Comparison of ENCODE assay signal across 23 cellular contexts in the genomic region with DNA sequence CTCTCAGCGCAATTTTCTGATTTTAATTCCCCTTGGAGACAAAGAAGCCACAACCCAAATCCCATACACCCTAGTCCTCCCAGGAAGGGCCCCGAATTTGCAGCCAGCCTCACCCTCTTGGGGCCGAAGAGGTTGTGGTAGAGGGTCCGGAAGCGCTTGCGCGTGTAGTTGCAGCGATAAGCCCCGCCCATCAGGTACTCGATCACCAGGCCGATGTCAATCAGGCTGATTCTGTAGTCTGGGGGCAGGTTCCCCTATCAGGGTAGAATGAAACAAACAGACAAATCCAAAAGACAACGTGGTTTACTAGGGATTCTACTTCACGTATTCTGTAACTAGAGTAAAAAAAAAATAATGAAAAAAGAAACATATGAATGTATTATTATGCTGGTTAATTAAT.
"Had no signal": no experiment of that assay in that cellular context is flagged by ENCODE, and none has a peak within 500 bp of the region (broad histone marks: within the 10 kb centered on the region; RNA-seq: fewer than 3 reads in every experiment).

No MANE protein-coding gene starts in this region.

- H3K36me3 ChIP-seq: right lobe of liver, thoracic aorta, vagina had no signal

- H3K4me3 Mint-ChIP-seq: activated naive CD4-positive, alpha-beta T cell treated with anti-CD3 and anti-CD28 coated beads, Interleukin-2, amount 50 U/mL, for 24 hours; mesothelial cell of epicardium; neural progenitor cell; stimulated activated memory B cell treated with anti-CD40 and anti-IgM and Interleukin-4, amounts not matched to agents 10 μg/mL and 1 μg/mL and 100 μg/mL, for 72 hours; type B pancreatic cell had no signal

- H3K9me3 ChIP-seq: right lobe of liver, thoracic aorta, vagina had no signal

- DNase-seq: activated CD4-positive, alpha-beta T cell treated with anti-CD3 and anti-CD28 coated beads for 1 hour; activated effector memory CD4-positive, alpha-beta T cell treated with anti-CD3 and anti-CD28 coated beads, Interleukin-2, amount 50 U/mL, for 16 hours; activated T-cell treated with anti-CD3 and anti-CD28 coated beads for 4 hours; central memory CD4-positive, alpha-beta T cell; effector memory CD4-positive, alpha-beta T cell; foreskin melanocyte; hippocampal formation; left ventricle myocardium superior; mammary epithelial cell; naive thymus-derived CD8-positive, alpha-beta T cell; posterior cingulate gyrus; right lobe of liver; stimulated activated CD4-positive, alpha-beta T cell treated with anti-CD3 and anti-CD28 coated beads, Interleukin-2, amount 100 ng/mL, for 24 hours had no signal

- H3K27ac Mint-ChIP-seq: activated naive CD4-positive, alpha-beta T cell treated with anti-CD3 and anti-CD28 coated beads, Interleukin-2, amount 50 U/mL, for 24 hours; mesothelial cell of epicardium; naive thymus-derived CD8-positive, alpha-beta T cell; neural progenitor cell; stimulated activated memory B cell treated with anti-CD40 and anti-IgM and Interleukin-4, amounts not matched to agents 10 μg/mL and 1 μg/mL and 100 μg/mL, for 72 hours; type B pancreatic cell had no signal

- H2AFZ ChIP-seq: neural progenitor cell had no signal

- ATAC-seq: esophagus mucosa; left ventricle myocardium superior; right lobe of liver; stimulated activated memory B cell treated with anti-CD40 and anti-IgM and Interleukin-4, amounts not matched to agents 10 μg/mL and 1 μg/mL and 100 μg/mL, for 72 hours had no signal

- H3K36me3 Mint-ChIP-seq: activated naive CD4-positive, alpha-beta T cell treated with anti-CD3 and anti-CD28 coated beads, Interleukin-2, amount 50 U/mL, for 24 hours; mesothelial cell of epicardium; naive thymus-derived CD8-positive, alpha-beta T cell; stimulated activated memory B cell treated with anti-CD40 and anti-IgM and Interleukin-4, amounts not matched to agents 10 μg/mL and 1 μg/mL and 100 μg/mL, for 72 hours; type B pancreatic cell had no signal

- H3K4me1 ChIP-seq: neural progenitor cell, right lobe of liver, vagina had no signal

- H3K9ac ChIP-seq: neural progenitor cell had no signal

- H3K4me2 ChIP-seq: neural progenitor cell had no signal

- H3K27me3 ChIP-seq: neural progenitor cell, right lobe of liver, vagina had no signal

- H3K9me3 Mint-ChIP-seq: activated naive CD4-positive, alpha-beta T cell treated with anti-CD3 and anti-CD28 coated beads, Interleukin-2, amount 50 U/mL, for 24 hours; naive thymus-derived CD8-positive, alpha-beta T cell; stimulated activated memory B cell treated with anti-CD40 and anti-IgM and Interleukin-4, amounts not matched to agents 10 μg/mL and 1 μg/mL and 100 μg/mL, for 72 hours; type B pancreatic cell had no signal

- H3K4me3 ChIP-seq: neural progenitor cell, right lobe of liver, skin epidermis, thoracic aorta, vagina had no signal

- H3K27me3 Mint-ChIP-seq: type B pancreatic cell had no signal

- H3K27ac ChIP-seq: neural progenitor cell, right lobe of liver, skin epidermis, thoracic aorta, vagina, VCaP had no signal

- H3K4me1 Mint-ChIP-seq: activated naive CD4-positive, alpha-beta T cell treated with anti-CD3 and anti-CD28 coated beads, Interleukin-2, amount 50 U/mL, for 24 hours; mesothelial cell of epicardium; stimulated activated memory B cell treated with anti-CD40 and anti-IgM and Interleukin-4, amounts not matched to agents 10 μg/mL and 1 μg/mL and 100 μg/mL, for 72 hours had no signal
